ENCODE assay signal across 8 cellular contexts in genomic region chr12:127926004-127926403, GRCh38.
DNase-seq lines count a peak whose midpoint lies in the region; ATAC-seq and TF ChIP-seq lines count a peak whose summit lies in the region.

No MANE protein-coding gene starts in this region.

- ATAC-seq in HG03039 (IDR thresholded peaks at IDR 0.05; ENCODE audit: unreplicated experiment) (no peak), HG03520 (IDR thresholded peaks at IDR 0.05; ENCODE audit: unreplicated experiment) (no peak)

- peak; percentile 20 for DNase-seq in DMS153 treated with DMSO at 0.1 percent for 48 hours (lab: John Stamatoyannopoulos, UW; ENCODE audit: unreplicated experiment)
- DNase-seq in NCI-H748 treated with DMSO at 0.1 percent for 48 hours (lab: John Stamatoyannopoulos, UW): peak; percentile 58
- peak; percentile 53 for DNase-seq in fibroblast of peridontal ligament (ENCODE audit: extremely low read depth)
- DNase-seq in nucleus accumbens (lab: John Stamatoyannopoulos, UW): peak in 47 of 56 donors; percentile 1 to 70 (median 26)
- no peak for DNase-seq in NCI-H1694 (lab: John Stamatoyannopoulos, UW)
- no peak for DNase-seq in GM13977 (ENCODE audit: low spot score)

- in situ Hi-C loops in GM13977 (cut with MboI; ENCODE audit: low pct_unique_long_range_greater_than_20kb, low sequenced_read_pairs, unreplicated experiment): no loop called here

- no peak for TF ChIP-seq CTCF in GM13977 (IDR thresholded peaks at IDR 0.05; ENCODE audit: extremely low read depth, insufficient read depth, missing control alignments)

Comparison
In these comparisons a context has a peak if more than half of its experiments do, and no peak if none do; other contexts are left out.
1. DNase-seq: peak in DMS153 treated with DMSO at 0.1 percent for 48 hours (single experiment), NCI-H748 treated with DMSO at 0.1 percent for 48 hours (single experiment), fibroblast of peridontal ligament (single experiment) and nucleus accumbens (47 of 56); none in NCI-H1694 (single experiment) and GM13977 (single experiment).